In the genomic region with DNA sequence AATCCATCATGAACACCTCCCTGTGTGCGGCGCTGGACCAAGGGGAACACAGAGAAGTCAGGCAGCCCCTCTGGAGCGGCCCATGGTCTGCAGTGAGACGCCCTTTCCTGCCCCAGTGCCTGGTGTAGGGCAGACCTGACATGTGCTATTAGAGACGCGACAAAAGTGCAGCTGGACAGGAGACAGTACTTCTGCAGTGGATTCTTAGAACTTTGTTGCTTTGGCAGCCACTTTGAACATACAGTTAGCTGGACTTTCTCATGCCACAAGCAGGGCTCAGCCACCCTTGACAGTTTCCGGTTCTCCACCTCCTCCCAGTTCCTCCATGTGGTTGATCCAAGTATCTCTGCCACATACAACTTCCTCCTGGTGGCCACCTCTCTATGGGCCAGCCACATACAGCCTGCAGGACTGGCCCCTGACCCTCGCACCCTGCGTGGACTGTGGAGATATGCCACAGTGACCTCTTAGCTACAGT, we compare ENCODE assay signal across 13 cellular contexts. TPM values are rescaled to one million over a fixed set of nuclear protein-coding genes. Genes with fewer than 3 reads are reported as not detected.
A peak's percentile ranks its signal among the peaks of the same experiment; 100 is the strongest.
DNase-seq lines count a peak whose midpoint lies in the region; ATAC-seq, FAIRE-seq and TF ChIP-seq lines count a peak whose summit lies in the region.
"Had no signal": no experiment of that assay in that cellular context is flagged by ENCODE, and none has a peak within 500 bp of the region (broad histone marks: within the 10 kb centered on the region; RNA-seq: fewer than 3 reads in every experiment).

No MANE protein-coding gene starts in this region.

- intact Hi-C loops in OCI-LY7 (cut with micrococcal nuclease; ENCODE audit: unreplicated experiment), result no loop called here
- intact Hi-C loops in kidney (cut with DNase I), result no loop called here
- intact Hi-C loops in spleen (cut with DNase I; ENCODE audit: low total_unique reads), result no loop called here

- CTCF ChIA-PET in OCI-LY7 (lab: Charles Lee; ENCODE audit: unreplicated experiment) (no interaction called here), GM10248 (lab: Yijun Ruan, JAX) (interaction anchor here (2.8 to 2.9 kb wide), 2 partner anchors 11 to 13 kb away, joined by 7 to 13 read pairs; no protein-coding TSS in a partner anchor)

- H3K27me3 ChIP-seq in spleen (replicated peaks in 1 of 7), result no peaks in the 10 kb centered on the region
- no peaks in the 10 kb centered on the region for H3K27me3 ChIP-seq in mesendoderm (ENCODE audit: insufficient read depth, low read length, poor library complexity)
- H3K27me3 ChIP-seq: breast epithelium had no signal

- no peak overlapping the region for H3K18ac ChIP-seq in mesendoderm (ENCODE audit: low read length)

- H3K9me3 ChIP-seq in OCI-LY7 (ENCODE audit: low read length) (no peaks in the 10 kb centered on the region), kidney (ENCODE audit: control insufficient read depth in 1 of 2, low read length in 2 of 2) (no peaks in the 10 kb centered on the region), spleen (no peaks in the 10 kb centered on the region)
- H3K9me3 ChIP-seq: breast epithelium, psoas muscle, thoracic aorta had no signal

- no peak overlapping the region for H2BK15ac ChIP-seq in mesendoderm (replicated peaks; ENCODE audit: low read depth)

- H3K9me2 ChIP-seq in OCI-LY7 (ENCODE audit: insufficient read depth, low read length), result no peaks in the 10 kb centered on the region

- no peak overlapping the region for H4K8ac ChIP-seq in mesendoderm (ENCODE audit: low read depth, low read length)

- no peak overlapping the region for H3K4ac ChIP-seq in mesendoderm (ENCODE audit: low read depth, low read length)

- H3K36me3 ChIP-seq in OCI-LY7 (ENCODE audit: insufficient read depth, low read length) (peaks cover 10% of the 10 kb centered on the region; the same call in 1 of the 2 replicates), kidney (ENCODE audit: control insufficient read depth in 1 of 2, insufficient read depth in 2 of 2, low read length in 2 of 2) (peaks cover 8 to 13% of the 10 kb centered on the region in 2 donors), spleen (peaks cover 0 to 30% (median 8%) of the 10 kb centered on the region in 6 donors), mesendoderm (ENCODE audit: control insufficient read depth, insufficient read depth, low read length) (no peaks in the 10 kb centered on the region)
- H3K36me3 ChIP-seq: breast epithelium had no signal

- H2BK120ac ChIP-seq in mesendoderm (ENCODE audit: low read depth, low read length), result no peak overlapping the region

- no peak overlapping the region for H3K56ac ChIP-seq in mesendoderm (ENCODE audit: low read length)

- no peak overlapping the region for H4K5ac ChIP-seq in mesendoderm (ENCODE audit: low read length)

- H3K23ac ChIP-seq in mesendoderm (ENCODE audit: low read length), result no peak overlapping the region

- no peak overlapping the region for H2AK5ac ChIP-seq in mesendoderm (ENCODE audit: low read length)

- TF ChIP-seq POLR2A in GM12891 (IDR thresholded peaks at IDR 0.05; ENCODE audit: low read depth, low read length), result no peak
- TF ChIP-seq POLR2A in spleen (IDR thresholded peaks at IDR 0.05), result no peak

- no peak for DNase-seq in GM12891 (ENCODE audit: insufficient read length, low spot score)
- DNase-seq in OCI-LY7 (ENCODE audit: low spot score), result peak; percentile 26
- DNase-seq in kidney, result peak; percentile 53
- peak; percentile 81 for DNase-seq in spleen
- no peak for DNase-seq in GM10248 (ENCODE audit: extremely low spot score)
- no peak for DNase-seq in mesendoderm
- no peak for DNase-seq in caudate nucleus (lab: John Stamatoyannopoulos, UW)
- DNase-seq: CD4-positive, CD25-positive, alpha-beta regulatory T cell had no signal

- ATAC-seq in GM21825 (IDR thresholded peaks at IDR 0.05; ENCODE audit: unreplicated experiment), result no peak
- ATAC-seq: psoas muscle had no signal

- H3K9ac ChIP-seq in kidney (ENCODE audit: low read length in 2 of 2), result no peak overlapping the region
- H3K9ac ChIP-seq in mesendoderm (ENCODE audit: low read length), result no peak overlapping the region

- BruUV-seq in OCI-LY7 (replicated peaks; lab: Mats Ljungman, UMichigan), result no TSS peak

- H4K20me1 ChIP-seq in OCI-LY7 (ENCODE audit: insufficient read depth, low read length), result no peaks in the 10 kb centered on the region

- POLR2A ChIA-PET in OCI-LY7 (lab: Charles Lee) (interaction anchor here (0.5 kb wide), 1 partner anchor 223 kb away, joined by 3 read pairs; no protein-coding TSS in a partner anchor), GM10248 (lab: Yijun Ruan, JAX) (no interaction called here)

- FAIRE-seq in GM12891 (lab: Jason Lieb, UNC) (peak; percentile 67), kidney (lab: Jason Lieb, UNC) (no peak)

- no peak overlapping the region for H2BK5ac ChIP-seq in mesendoderm (ENCODE audit: low read length)

- H3K27ac ChIP-seq in OCI-LY7 (ENCODE audit: low read depth, low read length, poor library complexity, severe bottlenecking) (no peak overlapping the region), kidney (ENCODE audit: low read depth in 2 of 2, low read length in 2 of 2) (no peak overlapping the region), spleen (peak overlapping the region in 5 of 8 donors; percentile 7 to 82 (median 29)), mesendoderm (ENCODE audit: low read depth, low read length) (no peak overlapping the region), caudate nucleus (ENCODE audit: low read depth, low read length) (no peak overlapping the region)
- H3K27ac ChIP-seq: breast epithelium, psoas muscle, SK-N-MC, thoracic aorta had no signal

- 47 to 64% (median 53%) methylated on average over 7 to 9 of the region's 9 CpGs for WGBS in spleen, 5 donors
- no CpG with 5 or more reads among the region's 9 CpGs for WGBS in mesendoderm (ENCODE audit: extremely low coverage, insufficient coverage, low lambda C conversion rate)

- no peaks in the 10 kb centered on the region for H3K79me1 ChIP-seq in mesendoderm (ENCODE audit: low read length)

- H2AFZ ChIP-seq in OCI-LY7 (ENCODE audit: low read length), result no peak overlapping the region

- H3K79me2 ChIP-seq in OCI-LY7 (ENCODE audit: insufficient read depth, low read depth, low read length) (no peaks in the 10 kb centered on the region), mesendoderm (ENCODE audit: control insufficient read depth, insufficient read depth, low read length) (no peaks in the 10 kb centered on the region)

- TF ChIP-seq CTCF in OCI-LY7 (conservative IDR thresholded peaks at IDR 0.05; ENCODE audit: low read length) (no peak), kidney (IDR thresholded peaks at IDR 0.05; ENCODE audit: borderline replicate concordance, extremely low read depth, insufficient read depth) (no peak), spleen (IDR thresholded peaks at IDR 0.05 in 8 of 11, conservative IDR thresholded peaks at IDR 0.05 in 3 of 11) (peak in 6 of 11 experiments; percentile 7 to 42 (median 23)), GM10248 (IDR thresholded peaks at IDR 0.05; ENCODE audit: control extremely low read depth, extremely low read depth, low read depth, missing control alignments) (no peak)

- H3K4me2 ChIP-seq in OCI-LY7 (ENCODE audit: low read length) (no peak overlapping the region), mesendoderm (ENCODE audit: low read length) (no peak overlapping the region)

- peaks cover 26% of the 10 kb centered on the region for H3K4me1 ChIP-seq in OCI-LY7 (ENCODE audit: insufficient read depth, low read length, poor library complexity, severe bottlenecking)
- H3K4me1 ChIP-seq in kidney (ENCODE audit: control insufficient read depth in 1 of 2, insufficient read depth in 1 of 2, low read depth in 1 of 2, low read length in 2 of 2), result peaks cover 0 to 2% of the 10 kb centered on the region in 2 donors
- peaks cover 14 to 70% (median 47%) of the 10 kb centered on the region in 6 donors for H3K4me1 ChIP-seq in spleen
- H3K4me1 ChIP-seq in mesendoderm (ENCODE audit: control insufficient read depth, low read depth, low read length), result no peaks in the 10 kb centered on the region
- H3K4me1 ChIP-seq: breast epithelium, psoas muscle had no signal

- H3K4me3 ChIP-seq in OCI-LY7 (ENCODE audit: low read depth, low read length, poor library complexity, severe bottlenecking), result no peak overlapping the region
- H3K4me3 ChIP-seq in kidney (ENCODE audit: low read length in 2 of 2), result no peak overlapping the region
- no peak overlapping the region for H3K4me3 ChIP-seq in spleen
- no peak overlapping the region for H3K4me3 ChIP-seq in mesendoderm (ENCODE audit: low read length)
- H3K4me3 ChIP-seq: breast epithelium, psoas muscle, SK-N-MC, thoracic aorta had no signal

TF ChIP-seq in GM12891, 5 proteins besides CTCF, POLR2A, EP300 and RAD21:
- TF ChIP-seq POU2F2 (IDR thresholded peaks at IDR 0.05; ENCODE audit: low read depth, low read length) (peak; percentile 10; the same call in 1 of the 2 replicates), PAX5 (IDR thresholded peaks at IDR 0.05; ENCODE audit: insufficient read depth, low read length, severe bottlenecking) (peak; percentile 32), SPI1 (IDR thresholded peaks at IDR 0.05; ENCODE audit: low read depth, low read length) (peak; percentile 77), TAF1 (IDR thresholded peaks at IDR 0.05; ENCODE audit: low read depth, low read length) (no peak), POLR2AphosphoS5 (IDR thresholded peaks at IDR 0.05; ENCODE audit: low read depth, low read length) (no peak)
TF ChIP-seq in GM12891: peak in this region for 3.

RNA-seq across cellular contexts. Expression of a gene that starts 45.9 kb away (rescaled TPM):
- 95.1 TPM for polyA plus RNA-seq in GM12891 (2012; ENCODE audit: low read depth, missing spikeins)
- total RNA-seq in OCI-LY7 (2014; rRNA removed; shearing (Covaris generic)), result 24.8 and 27.7 TPM in 2 replicates
- total RNA-seq in OCI-LY7 (2022), result 22.1 and 26.1 TPM in 2 replicates
- total RNA-seq in kidney, result 66.3 TPM
- polyA plus RNA-seq in kidney (ENCODE audit: insufficient read depth, low read depth, low replicate concordance), result 200 TPM
- 100 to 1,000 TPM; 121 to 270 (median 258) TPM for total RNA-seq in spleen
- 10 to 100 TPM; 56.6 to 99.7 (median 84.0) TPM for polyA plus RNA-seq in spleen
- 37.8 TPM for polyA plus RNA-seq in mesendoderm (2013, experiment 1 of 2)
- polyA plus RNA-seq in mesendoderm (2013, experiment 2 of 2), result 38.3 TPM

Comparison
In these comparisons a context has a peak if more than half of its experiments do, and no peak if none do; other contexts are left out.
1. DNase-seq: peak in OCI-LY7 (single experiment), kidney (single experiment) and spleen (single experiment); none in GM12891 (single experiment), GM10248 (single experiment), mesendoderm (single experiment) and caudate nucleus (0 of 61).
2. H3K27ac ChIP-seq: peak in spleen (5 of 8); none in OCI-LY7 (single experiment), kidney (0 of 2), mesendoderm (single experiment) and caudate nucleus (single experiment).
3. CTCF ChIP-seq: peak in spleen (6 of 11); none in OCI-LY7 (single experiment), kidney (single experiment) and GM10248 (single experiment).